1 cellular context compared by ENCODE assay signal in the genomic region with DNA sequence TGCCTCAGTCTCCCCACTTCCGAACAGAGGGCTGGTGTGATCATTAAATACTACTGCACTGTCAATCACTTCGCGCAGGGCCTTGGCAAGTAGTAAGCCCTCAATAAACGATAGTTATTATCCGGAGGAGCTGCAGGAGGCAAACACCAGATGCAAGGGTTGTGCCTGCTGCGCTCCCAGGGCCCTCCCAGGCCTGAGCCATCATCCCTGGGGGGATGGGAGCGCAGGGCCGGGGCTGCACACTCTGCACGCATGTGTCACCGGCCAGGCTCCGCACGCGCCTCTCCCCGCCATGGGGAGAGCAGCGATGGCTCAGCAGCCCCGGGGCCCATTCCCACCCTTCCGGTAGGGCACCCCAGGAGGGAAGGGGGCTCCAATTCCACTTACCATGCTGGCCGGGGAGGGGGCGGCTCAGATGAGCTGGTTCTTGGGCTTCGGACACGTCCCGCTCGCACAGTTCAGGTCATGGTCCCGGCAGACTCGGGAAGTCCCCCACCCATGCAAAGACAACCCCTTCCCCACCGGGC.
TF ChIP-seq lines count a peak whose summit lies in the region.

No MANE protein-coding gene starts in this region.

TF ChIP-seq in HCT116, 20 proteins besides CTCF, POLR2A, EP300 and RAD21 (continued from another document):
- TF ChIP-seq TCF7L2 (IDR thresholded peaks at IDR 0.05; ENCODE audit: borderline replicate concordance, extremely low read depth, insufficient read depth, insufficient read length) (no peak), YY1 (IDR thresholded peaks at IDR 0.05; ENCODE audit: extremely low read depth, insufficient replicate concordance, low read depth, low read length) (no peak), FOSL1 (IDR thresholded peaks at IDR 0.05; ENCODE audit: low read depth) (no peak)
TF ChIP-seq in HCT116: peak in this region for 3.
